10 cellular contexts compared by ENCODE assay signal in genomic region chr14:92568621-92569479, GRCh38.
A peak's percentile ranks its signal among the peaks of the same experiment; 100 is the strongest.
DNase-seq lines count a peak whose midpoint lies in the region; ATAC-seq and TF ChIP-seq lines count a peak whose summit lies in the region.
"Had no signal": no experiment of that assay in that cellular context is flagged by ENCODE, and none has a peak within 500 bp of the region (broad histone marks: within the 10 kb centered on the region; RNA-seq: fewer than 3 reads in every experiment).

No MANE protein-coding gene starts in this region.

- H3K36me3 ChIP-seq in KMS-11 (ENCODE audit: insufficient read depth) (no peaks in the 10 kb centered on the region), mucosa of rectum (ENCODE audit: control insufficient read depth in 2 of 2, insufficient read depth in 2 of 2, low read length in 2 of 2) (peaks cover 10 to 15% of the 10 kb centered on the region in 2 donors)

- DNase-seq in putamen (ENCODE audit: low spot score) = no peak
- no peak for DNase-seq in NCI-H1436 treated with DMSO at 0.1 percent for 48 hours (lab: John Stamatoyannopoulos, UW)
- DNase-seq in Kasumi-1 (lab: John Stamatoyannopoulos, UW) = no peak
- DNase-seq in DMS79 treated with DMSO at 0.1 percent for 48 hours (lab: John Stamatoyannopoulos, UW) = no peak

- H3K9ac ChIP-seq in KMS-11 (peak overlapping the region; percentile 65), mucosa of rectum (ENCODE audit: low read depth in 1 of 2, low read length in 2 of 2) (peak overlapping the region in 1 of 2 donors; percentile 44)
- H3K9ac ChIP-seq: parathyroid adenoma had no signal

- H3K27me3 ChIP-seq in KMS-11 (ENCODE audit: insufficient read depth, low read depth) (no peaks in the 10 kb centered on the region), mucosa of rectum (ENCODE audit: control insufficient read depth in 2 of 2, insufficient read depth in 2 of 2, low read length in 2 of 2) (no peaks in the 10 kb centered on the region)

- H3K4me2 ChIP-seq in KMS-11 = peak overlapping the region; percentile 61

- no peak overlapping the region for H3K4me3 ChIP-seq in KMS-11 (IDR thresholded peaks at IDR 0.05; ENCODE audit: insufficient read depth, low read depth, low read length)
- H3K4me3 ChIP-seq in mucosa of rectum (ENCODE audit: low read length in 2 of 2) = peak overlapping the region in 1 of 2 donors; percentile 20

- TF ChIP-seq CTCF in KMS-11 (conservative IDR thresholded peaks at IDR 0.05; ENCODE audit: low read depth, low read length) = no peak

- H3K27ac ChIP-seq in KMS-11 (peak overlapping the region; percentile 97), mucosa of rectum (ENCODE audit: low read depth in 2 of 2, low read length in 2 of 2) (peak overlapping the region; percentile 3 to 74)
- H3K27ac ChIP-seq: parathyroid adenoma had no signal

- ATAC-seq in GM18858 (IDR thresholded peaks at IDR 0.05; ENCODE audit: unreplicated experiment) = peak; percentile 64
- peak; percentile 77 for ATAC-seq in GM21526 (IDR thresholded peaks at IDR 0.05; ENCODE audit: low FRiP score, unreplicated experiment)
- ATAC-seq: HCT116 had no signal

- H2AFZ ChIP-seq in KMS-11 (ENCODE audit: low read depth) = no peak overlapping the region; the same call in 1 of the 2 replicates
- H2AFZ ChIP-seq: parathyroid adenoma had no signal

- no peaks in the 10 kb centered on the region for H3K79me2 ChIP-seq in KMS-11 (ENCODE audit: insufficient read depth, low read depth)

- no peaks in the 10 kb centered on the region for H4K20me1 ChIP-seq in KMS-11 (ENCODE audit: insufficient read depth)

- H3K4me1 ChIP-seq in KMS-11 (ENCODE audit: low read depth, poor library complexity, severe bottlenecking) = peaks cover 93% of the 10 kb centered on the region
- H3K4me1 ChIP-seq in mucosa of rectum (ENCODE audit: control insufficient read depth in 2 of 2, insufficient read depth in 2 of 2, low read length in 2 of 2) = peaks cover 22 to 25% of the 10 kb centered on the region in 2 donors
- H3K4me1 ChIP-seq: parathyroid adenoma had no signal

- peaks cover 2 to 4% of the 10 kb centered on the region in 2 donors for H3K9me3 ChIP-seq in mucosa of rectum (ENCODE audit: control insufficient read depth in 2 of 2, low read length in 2 of 2)
